In genomic region chr16:84999857-85000480, GRCh38 we compare ENCODE assay signal across 15 cellular contexts. TPM values are rescaled to one million over a fixed set of nuclear protein-coding genes. Genes with fewer than 3 reads are reported as not detected.
A peak's percentile ranks its signal among the peaks of the same experiment; 100 is the strongest.
DNase-seq lines count a peak whose midpoint lies in the region; ATAC-seq and TF ChIP-seq lines count a peak whose summit lies in the region.
"Had no signal": no experiment of that assay in that cellular context is flagged by ENCODE, and none has a peak within 500 bp of the region (broad histone marks: within the 10 kb centered on the region; RNA-seq: fewer than 3 reads in every experiment).

No MANE protein-coding gene starts in this region.

- H3K79me2 ChIP-seq in osteoblast (ENCODE audit: insufficient read depth, low read length) = peaks cover 91% of the 10 kb centered on the region

- peaks cover 82% of the 10 kb centered on the region for H3K4me1 ChIP-seq in SJSA1 (replicated peaks)
- H3K4me1 ChIP-seq in osteoblast (ENCODE audit: insufficient read depth, low read length) = peaks cover 57% of the 10 kb centered on the region

- H3K9me3 ChIP-seq in SJSA1 (replicated peaks) (no peaks in the 10 kb centered on the region), osteoblast (ENCODE audit: low read depth, low read length) (no peaks in the 10 kb centered on the region)

- H3K27ac ChIP-seq in SJSA1 (peak overlapping the region; percentile 36), osteoblast (ENCODE audit: low read depth, low read length) (peak overlapping the region; percentile 83)

- ATAC-seq in esophagus mucosa (peak; percentile 80), GM21717 (IDR thresholded peaks at IDR 0.05; ENCODE audit: unreplicated experiment) (no peak)
- ATAC-seq: activated CD8-positive, alpha-beta memory T cell treated with anti-CD3 and anti-CD28 coated beads, Interleukin-2, amount 10 ng/mL, durations not matched to agents 7 days and 5 days; GM12878; WTC11 had no signal

- peaks cover 28% of the 10 kb centered on the region for H3K36me3 ChIP-seq in SJSA1
- H3K36me3 ChIP-seq in osteoblast (ENCODE audit: insufficient read depth, low read length) = peaks cover 20% of the 10 kb centered on the region

- H3K27ac Mint-ChIP-seq in endothelial cell (ENCODE audit: unreplicated experiment) = no peak overlapping the region
- H3K27ac Mint-ChIP-seq: activated CD8-positive, alpha-beta memory T cell treated with anti-CD3 and anti-CD28 coated beads, Interleukin-2, amount 10 ng/mL, durations not matched to agents 7 days and 5 days had no signal

- H4K20me1 ChIP-seq in osteoblast (ENCODE audit: insufficient read depth, low read length) = peaks cover 3% of the 10 kb centered on the region

- peaks cover 38% of the 10 kb centered on the region for H3K4me1 Mint-ChIP-seq in endothelial cell (ENCODE audit: unreplicated experiment)

- H3K27me3 ChIP-seq in SJSA1 (replicated peaks) = no peaks in the 10 kb centered on the region
- H3K27me3 ChIP-seq in osteoblast (ENCODE audit: insufficient read depth, low read length) = no peaks in the 10 kb centered on the region

- DNase-seq in SJSA1 (ENCODE audit: low read depth in 1 of 2, low spot score in 2 of 2) = no peak
- no peak for DNase-seq in osteoblast (ENCODE audit: insufficient read length, low spot score, missing footprints)
- DNase-seq in ureter (ENCODE audit: low spot score) = peak; percentile 71
- DNase-seq in NCI-H82 (lab: John Stamatoyannopoulos, UW) = no peak
- no peak for DNase-seq in kidney tubule cell (ENCODE audit: low spot score)
- no peak for DNase-seq in endothelial cell (ENCODE audit: low spot score)
- DNase-seq: activated CD8-positive, alpha-beta memory T cell treated with anti-CD3 and anti-CD28 coated beads, Interleukin-2, amount 10 ng/mL, durations not matched to agents 7 days and 5 days; activated naive CD4-positive, alpha-beta T cell treated with anti-CD3 and anti-CD28 coated beads, Interleukin-2, amount 10 ng/mL, durations not matched to agents 7 days and 5 days; CD4-positive, alpha-beta memory T cell; stimulated activated CD8-positive, alpha-beta memory T cell treated with anti-CD3 and anti-CD28 coated beads, Interleukin-4, amount 100 ng/mL, for 48 hours had no signal

- no peaks in the 10 kb centered on the region for H3K27me3 Mint-ChIP-seq in endothelial cell (ENCODE audit: unreplicated experiment)
- H3K27me3 Mint-ChIP-seq: activated CD8-positive, alpha-beta memory T cell treated with anti-CD3 and anti-CD28 coated beads, Interleukin-2, amount 10 ng/mL, durations not matched to agents 7 days and 5 days; activated naive CD4-positive, alpha-beta T cell treated with anti-CD3 and anti-CD28 coated beads, Interleukin-2, amount 10 ng/mL, durations not matched to agents 7 days and 5 days; CD4-positive, alpha-beta memory T cell had no signal

- H3K4me3 ChIP-seq in SJSA1 (no peak overlapping the region), osteoblast (ENCODE audit: insufficient read depth, low read length) (no peak overlapping the region)
- H3K4me3 ChIP-seq: GM12878 had no signal

- TF ChIP-seq CTCF in osteoblast (IDR thresholded peaks at IDR 0.05; ENCODE audit: extremely low read depth, low read depth, low read length) = no peak
- TF ChIP-seq CTCF in endothelial cell (IDR thresholded peaks at IDR 0.05; ENCODE audit: unreplicated experiment) = no peak

- H2AFZ ChIP-seq in osteoblast (ENCODE audit: low read length) = no peak overlapping the region
- H2AFZ ChIP-seq: parathyroid adenoma had no signal

- no peaks in the 10 kb centered on the region for H3K36me3 Mint-ChIP-seq in endothelial cell (ENCODE audit: low read depth, unreplicated experiment)

- peak overlapping the region; percentile 45 for H3K4me2 ChIP-seq in osteoblast (ENCODE audit: insufficient read depth, low read length)

- no peak overlapping the region for H3K4me3 Mint-ChIP-seq in endothelial cell (ENCODE audit: unreplicated experiment)
- H3K4me3 Mint-ChIP-seq: activated CD8-positive, alpha-beta memory T cell treated with anti-CD3 and anti-CD28 coated beads, Interleukin-2, amount 10 ng/mL, durations not matched to agents 7 days and 5 days; activated naive CD4-positive, alpha-beta T cell treated with anti-CD3 and anti-CD28 coated beads, Interleukin-2, amount 10 ng/mL, durations not matched to agents 7 days and 5 days; CD4-positive, alpha-beta memory T cell; WTC11 had no signal

- no peaks in the 10 kb centered on the region for H3K9me3 Mint-ChIP-seq in endothelial cell (ENCODE audit: unreplicated experiment)
- H3K9me3 Mint-ChIP-seq: activated naive CD4-positive, alpha-beta T cell treated with anti-CD3 and anti-CD28 coated beads, Interleukin-2, amount 10 ng/mL, durations not matched to agents 7 days and 5 days; CD4-positive, alpha-beta memory T cell; WTC11 had no signal

RNA-seq across cellular contexts. Expression of gene ZDHHC7, which starts 11.4 kb away (rescaled TPM):
- 72.6 and 73.1 TPM in 2 replicates for total RNA-seq in SJSA1 (2014; rRNA removed; shearing (Covaris generic))
- total RNA-seq in esophagus mucosa (17.1 TPM), osteoblast (134 and 139 TPM in 2 replicates), ureter (50.5 TPM), endothelial cell (ENCODE audit: unreplicated experiment) (46.5 TPM)

RNA-seq across cellular contexts. Expression of gene KIAA0513, which starts 27.6 kb away (rescaled TPM):
- total RNA-seq in SJSA1 (2014; rRNA removed; shearing (Covaris generic)) = 3.9 and 10.4 TPM in 2 replicates
- total RNA-seq in esophagus mucosa (8.1 TPM), osteoblast (34.5 and 35.1 TPM in 2 replicates), ureter (16.1 TPM), endothelial cell (ENCODE audit: unreplicated experiment) (5.5 TPM)
